ENCODE assay signal across 8 cellular contexts in genomic region chr17:56939869-56940484, GRCh38. TPM values are rescaled to one million over a fixed set of nuclear protein-coding genes. Genes with fewer than 3 reads are reported as not detected.
DNase-seq lines count a peak whose midpoint lies in the region; ATAC-seq and TF ChIP-seq lines count a peak whose summit lies in the region.

No MANE protein-coding gene starts in this region.

- no peak overlapping the region for H4K5ac ChIP-seq in mesendoderm (ENCODE audit: low read length)

- peaks cover 74% of the 10 kb centered on the region for H3K36me3 Mint-ChIP-seq in effector memory CD8-positive, alpha-beta T cell (ENCODE audit: insufficient read depth)

- H3K27me3 ChIP-seq in Loucy (ENCODE audit: insufficient read depth, low read length, poor library complexity, severe bottlenecking): no peaks in the 10 kb centered on the region
- no peaks in the 10 kb centered on the region for H3K27me3 ChIP-seq in mesendoderm (ENCODE audit: insufficient read depth, low read length, poor library complexity)

- H3K4me1 Mint-ChIP-seq in effector memory CD8-positive, alpha-beta T cell (ENCODE audit: low read depth in 2 of 2): peaks cover 4 to 5% of the 10 kb centered on the region in 2 donors

- no peaks in the 10 kb centered on the region for H3K9me2 ChIP-seq in Loucy (replicated peaks; ENCODE audit: low read depth, low read length)

- TF ChIP-seq CTCF in GM12875 (IDR thresholded peaks at IDR 0.05; ENCODE audit: borderline replicate concordance, insufficient read depth, low read depth, low read length): peak; percentile 40; the same call in 1 of the 2 replicates
- peak; percentile 83 for TF ChIP-seq CTCF in Loucy (conservative IDR thresholded peaks at IDR 0.05; ENCODE audit: low read length)
- peak; percentile 81 for TF ChIP-seq CTCF in RWPE1 (conservative IDR thresholded peaks at IDR 0.05; ENCODE audit: low read depth)

- no peaks in the 10 kb centered on the region for H3K9me3 ChIP-seq in Loucy (ENCODE audit: insufficient read depth, low read depth, low read length)

- no peak overlapping the region for H3K4ac ChIP-seq in mesendoderm (ENCODE audit: low read depth, low read length)

- H3K27ac ChIP-seq in RWPE1: no peak overlapping the region
- H3K27ac ChIP-seq in mesendoderm (ENCODE audit: low read depth, low read length): no peak overlapping the region

- POLR2A ChIA-PET in RWPE1 (lab: Yijun Ruan, JAX; ENCODE audit: low non-redundant PET): no interaction called here

- WGBS in mesendoderm (ENCODE audit: extremely low coverage, insufficient coverage, low lambda C conversion rate): no CpG with 5 or more reads among the region's 11 CpGs

- H3K27me3 Mint-ChIP-seq in effector memory CD8-positive, alpha-beta T cell: no peaks in the 10 kb centered on the region

- no peaks in the 10 kb centered on the region for H3K79me1 ChIP-seq in mesendoderm (ENCODE audit: low read length)

- H3K36me3 ChIP-seq in Loucy (ENCODE audit: insufficient read depth, low read length) (peaks cover 78% of the 10 kb centered on the region), mesendoderm (ENCODE audit: control insufficient read depth, insufficient read depth, low read length) (peaks cover 2% of the 10 kb centered on the region)

- peak; percentile 76 for ATAC-seq in effector memory CD8-positive, alpha-beta T cell (replicated peaks)
- ATAC-seq in HG03460 (IDR thresholded peaks at IDR 0.05; ENCODE audit: unreplicated experiment): no peak
- no peak for ATAC-seq in HG03521 (IDR thresholded peaks at IDR 0.05; ENCODE audit: unreplicated experiment)

- H3K56ac ChIP-seq in mesendoderm (ENCODE audit: low read length): no peak overlapping the region

- H3K9me3 Mint-ChIP-seq in effector memory CD8-positive, alpha-beta T cell: no peaks in the 10 kb centered on the region

- no peak overlapping the region for H3K23ac ChIP-seq in mesendoderm (ENCODE audit: low read length)

- H3K9ac ChIP-seq in Loucy (ENCODE audit: low read depth, low read length, poor library complexity, severe bottlenecking): no peak overlapping the region
- H3K9ac ChIP-seq in mesendoderm (ENCODE audit: low read length): no peak overlapping the region

- no peak overlapping the region for H3K18ac ChIP-seq in mesendoderm (ENCODE audit: low read length)

- H3K4me3 Mint-ChIP-seq in effector memory CD8-positive, alpha-beta T cell: no peak overlapping the region

- CTCF ChIA-PET in RWPE1 (lab: Yijun Ruan, JAX): interaction anchor here (0.6 to 1.1 kb wide), 2 partner anchors 21 to 120 kb away, joined by 4 to 6 read pairs; partner anchors contain the start of gene COIL

- H4K8ac ChIP-seq in mesendoderm (ENCODE audit: low read depth, low read length): no peak overlapping the region

- no peak overlapping the region for H2AFZ ChIP-seq in Loucy (ENCODE audit: low read length)

- no peak overlapping the region for H2BK120ac ChIP-seq in mesendoderm (ENCODE audit: low read depth, low read length)

- no peak overlapping the region for H2AK5ac ChIP-seq in mesendoderm (ENCODE audit: low read length)

- H3K27ac Mint-ChIP-seq in effector memory CD8-positive, alpha-beta T cell: no peak overlapping the region

- H3K4me1 ChIP-seq in Loucy (ENCODE audit: insufficient read depth, low read length, poor library complexity, severe bottlenecking) (no peaks in the 10 kb centered on the region), mesendoderm (ENCODE audit: control insufficient read depth, low read depth, low read length) (no peaks in the 10 kb centered on the region)

- no peak overlapping the region for H2BK15ac ChIP-seq in mesendoderm (replicated peaks; ENCODE audit: low read depth)

- H3F3A ChIP-seq in Loucy (ENCODE audit: low read depth): no peaks in the 10 kb centered on the region

- H3K79me2 ChIP-seq in Loucy (ENCODE audit: insufficient read depth, low read length): no peaks in the 10 kb centered on the region
- no peaks in the 10 kb centered on the region for H3K79me2 ChIP-seq in mesendoderm (ENCODE audit: control insufficient read depth, insufficient read depth, low read length)

- no peaks in the 10 kb centered on the region for H4K20me1 ChIP-seq in Loucy (ENCODE audit: insufficient read depth, low read length, poor library complexity, severe bottlenecking)

- no peak overlapping the region for H3K4me3 ChIP-seq in GM12875 (ENCODE audit: low read depth, low read length)
- no peak overlapping the region for H3K4me3 ChIP-seq in Loucy (ENCODE audit: low read length, poor library complexity, severe bottlenecking)
- H3K4me3 ChIP-seq in mesendoderm (ENCODE audit: low read length): no peak overlapping the region

- no peak overlapping the region for H3K4me2 ChIP-seq in Loucy (ENCODE audit: low read depth, low read length, poor library complexity, severe bottlenecking)
- H3K4me2 ChIP-seq in mesendoderm (ENCODE audit: low read length): no peak overlapping the region

- H2BK5ac ChIP-seq in mesendoderm (ENCODE audit: low read length): no peak overlapping the region

- DNase-seq in AG08395 (ENCODE audit: low spot score): peak; percentile 71
- peak; percentile 34 for DNase-seq in RWPE1 (ENCODE audit: low spot score)
- DNase-seq in effector memory CD8-positive, alpha-beta T cell: no peak
- peak; percentile 80 for DNase-seq in mesendoderm

RNA-seq across cellular contexts. Expression of gene COIL, which starts 20.9 kb away (rescaled TPM):
- 23.6 TPM for polyA plus RNA-seq in mesendoderm (2013, experiment 1 of 2)
- polyA plus RNA-seq in mesendoderm (2013, experiment 2 of 2): 23.2 TPM

RNA-seq across cellular contexts. Expression of gene TRIM25, which starts 26.1 kb away (rescaled TPM):
- polyA plus RNA-seq in mesendoderm (2013, experiment 1 of 2): 6.1 TPM
- polyA plus RNA-seq in mesendoderm (2013, experiment 2 of 2): 6.5 TPM

RNA-seq across cellular contexts. Expression of gene SCPEP1, which starts 38.0 kb away (rescaled TPM):
- polyA plus RNA-seq in mesendoderm (2013, experiment 1 of 2): 18.8 TPM
- polyA plus RNA-seq in mesendoderm (2013, experiment 2 of 2): 18.8 TPM

Comparison
In these comparisons a context has a peak if more than half of its experiments do, and no peak if none do; other contexts are left out.
1. DNase-seq: peak in AG08395 (single experiment), RWPE1 (single experiment) and mesendoderm (single experiment); none in effector memory CD8-positive, alpha-beta T cell (0 of 3).
2. Peak in every context shown above with its lines, with median percentiles within 50 percentile points of each other: CTCF ChIP-seq.